ENCODE assay signal across 8 cellular contexts in genomic region chr19:14570864-14571527, GRCh38. TPM values are rescaled to one million over a fixed set of nuclear protein-coding genes. Genes with fewer than 3 reads are reported as not detected.
DNase-seq lines count a peak whose midpoint lies in the region; ATAC-seq lines count a peak whose summit lies in the region.

No MANE protein-coding gene starts in this region.

- peak overlapping the region; percentile 76 for H3K9ac ChIP-seq in muscle layer of colon (ENCODE audit: low read length)

- no peak for DNase-seq in stimulated activated naive CD8-positive, alpha-beta T cell treated with anti-CD3 and anti-CD28 coated beads, Interleukin-15, Interleukin-2, amounts not matched to agents 100 U/mL and 50 U/mL, for 24 hours
- no peak for DNase-seq in central memory CD8-positive, alpha-beta T cell (ENCODE audit: low spot score in 2 of 2)
- DNase-seq in cerebellar cortex (ENCODE audit: low spot score) (no peak), NCI-H2196 treated with DMSO at 0.1 percent for 48 hours (lab: John Stamatoyannopoulos, UW; ENCODE audit: unreplicated experiment) (no peak), SK-N-DZ (ENCODE audit: low spot score) (no peak), NCI-H1048 (lab: John Stamatoyannopoulos, UW) (no peak)

- H3K36me3 ChIP-seq in muscle layer of colon (ENCODE audit: insufficient read depth, low read length) = peaks cover 10% of the 10 kb centered on the region

- H3K4me1 ChIP-seq in muscle layer of colon (ENCODE audit: insufficient read depth, low read length) = peaks cover 13% of the 10 kb centered on the region

- no peaks in the 10 kb centered on the region for H3K36me3 Mint-ChIP-seq in stimulated activated naive CD8-positive, alpha-beta T cell treated with anti-CD3 and anti-CD28 coated beads, Interleukin-15, Interleukin-2, amounts not matched to agents 100 ng/mL and 50 ng/mL, for 24 hours (ENCODE audit: low read depth)
- peaks cover 10% of the 10 kb centered on the region for H3K36me3 Mint-ChIP-seq in central memory CD8-positive, alpha-beta T cell (ENCODE audit: insufficient read depth)

- no peak for ATAC-seq in stimulated activated naive CD8-positive, alpha-beta T cell treated with anti-CD3 and anti-CD28 coated beads, Interleukin-15, Interleukin-2, amounts not matched to agents 100 U/mL and 50 U/mL, for 24 hours
- no peak for ATAC-seq in central memory CD8-positive, alpha-beta T cell (replicated peaks; ENCODE audit: extremely low read depth, poor library complexity, severe bottlenecking)

- no peaks in the 10 kb centered on the region for H3K9me3 Mint-ChIP-seq in stimulated activated naive CD8-positive, alpha-beta T cell treated with anti-CD3 and anti-CD28 coated beads, Interleukin-15, Interleukin-2, amounts not matched to agents 100 ng/mL and 50 ng/mL, for 24 hours
- H3K9me3 Mint-ChIP-seq in central memory CD8-positive, alpha-beta T cell = no peaks in the 10 kb centered on the region

- peaks cover 55% of the 10 kb centered on the region for H3K4me1 Mint-ChIP-seq in stimulated activated naive CD8-positive, alpha-beta T cell treated with anti-CD3 and anti-CD28 coated beads, Interleukin-15, Interleukin-2, amounts not matched to agents 100 ng/mL and 50 ng/mL, for 24 hours (ENCODE audit: low read depth)
- H3K4me1 Mint-ChIP-seq in central memory CD8-positive, alpha-beta T cell = peaks cover 57% of the 10 kb centered on the region

- H3K4me3 Mint-ChIP-seq in stimulated activated naive CD8-positive, alpha-beta T cell treated with anti-CD3 and anti-CD28 coated beads, Interleukin-15, Interleukin-2, amounts not matched to agents 100 ng/mL and 50 ng/mL, for 24 hours = peak overlapping the region; percentile 95
- peak overlapping the region; percentile 94 for H3K4me3 Mint-ChIP-seq in central memory CD8-positive, alpha-beta T cell

- H3K27ac Mint-ChIP-seq in stimulated activated naive CD8-positive, alpha-beta T cell treated with anti-CD3 and anti-CD28 coated beads, Interleukin-15, Interleukin-2, amounts not matched to agents 100 ng/mL and 50 ng/mL, for 24 hours = peak overlapping the region; percentile 90
- H3K27ac Mint-ChIP-seq in central memory CD8-positive, alpha-beta T cell (ENCODE audit: low read depth) = peak overlapping the region; percentile 82

- H3K27me3 ChIP-seq in muscle layer of colon (ENCODE audit: control insufficient read depth in 1 of 2, insufficient read depth in 2 of 2, low read length in 2 of 2) = no peaks in the 10 kb centered on the region

- H3K4me3 ChIP-seq in muscle layer of colon (ENCODE audit: low read depth in 1 of 2, low read length in 2 of 2) = peak overlapping the region; percentile 98 to 100

- peak overlapping the region; percentile 86 for H3K27ac ChIP-seq in muscle layer of colon (ENCODE audit: low read depth, low read length)

- no peaks in the 10 kb centered on the region for H3K27me3 Mint-ChIP-seq in stimulated activated naive CD8-positive, alpha-beta T cell treated with anti-CD3 and anti-CD28 coated beads, Interleukin-15, Interleukin-2, amounts not matched to agents 100 ng/mL and 50 ng/mL, for 24 hours
- no peaks in the 10 kb centered on the region for H3K27me3 Mint-ChIP-seq in central memory CD8-positive, alpha-beta T cell

- H3K9me3 ChIP-seq in muscle layer of colon (ENCODE audit: low read length) = no peaks in the 10 kb centered on the region

RNA-seq across cellular contexts. Expression of gene NDUFB7, which starts 0.9 kb away (rescaled TPM):
- 439 and 440 TPM in 2 replicates for polyA plus RNA-seq in SK-N-DZ (2014; cell fraction: cytosol; rRNA removed)
- polyA plus RNA-seq in SK-N-DZ (2014; cell fraction: nucleus; rRNA removed) = 262 and 394 TPM in 2 replicates

RNA-seq across cellular contexts. Expression of gene CLEC17A, which starts 11.9 kb away (rescaled TPM):
- polyA plus RNA-seq in SK-N-DZ (2014; cell fraction: cytosol; rRNA removed) = not detected in 2 replicates
- polyA plus RNA-seq in SK-N-DZ (2014; cell fraction: nucleus; rRNA removed) = not detected in 2 replicates

RNA-seq across cellular contexts. Expression of gene TECR, which starts 41.6 kb away (rescaled TPM):
- polyA plus RNA-seq in SK-N-DZ (2014; cell fraction: cytosol; rRNA removed) = 72.0 and 77.8 TPM in 2 replicates
- polyA plus RNA-seq in SK-N-DZ (2014; cell fraction: nucleus; rRNA removed) = 85.0 and 86.2 TPM in 2 replicates

RNA-seq across cellular contexts. Expression of gene DNAJB1, which starts 52.8 kb away (rescaled TPM):
- polyA plus RNA-seq in SK-N-DZ (2014; cell fraction: cytosol; rRNA removed) = 65.5 and 66.5 TPM in 2 replicates
- polyA plus RNA-seq in SK-N-DZ (2014; cell fraction: nucleus; rRNA removed) = 34.4 and 37.4 TPM in 2 replicates
